ENCODE assay signal across 15 cellular contexts in the genomic region with DNA sequence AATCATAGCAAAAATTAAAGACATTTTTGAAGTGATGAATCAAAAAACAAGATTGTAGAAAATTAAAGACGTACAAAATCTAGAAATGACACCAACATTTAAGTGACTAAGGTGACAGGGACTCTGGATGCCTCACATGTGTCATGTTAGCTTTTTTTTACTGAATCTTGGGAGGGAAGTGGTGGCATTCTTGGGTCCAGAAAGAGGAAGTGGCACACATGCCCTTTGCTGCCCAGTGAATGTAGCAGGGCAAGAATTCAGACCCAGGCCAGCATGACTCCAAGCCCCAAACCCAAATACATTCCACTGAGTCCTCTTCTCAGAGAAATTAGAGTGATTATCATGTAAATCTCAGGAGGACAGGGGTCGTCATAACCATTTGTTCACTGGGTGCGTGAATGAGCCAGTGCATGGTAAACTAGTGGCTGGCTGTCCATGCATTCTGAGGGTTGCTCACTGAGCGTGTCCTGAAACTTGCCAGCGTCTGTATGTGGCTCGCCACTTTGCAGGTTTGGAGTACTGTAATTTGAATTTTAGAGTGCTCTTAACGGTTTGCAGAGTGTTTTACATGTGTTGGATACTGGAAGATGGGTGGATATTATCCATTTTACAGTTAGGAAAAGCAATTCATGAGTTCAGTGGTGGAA. TPM values are rescaled to one million over a fixed set of nuclear protein-coding genes. Genes with fewer than 3 reads are reported as not detected.
DNase-seq lines count a peak whose midpoint lies in the region; ATAC-seq, FAIRE-seq and TF ChIP-seq lines count a peak whose summit lies in the region.
"Had no signal": no experiment of that assay in that cellular context is flagged by ENCODE, and none has a peak within 500 bp of the region (broad histone marks: within the 10 kb centered on the region; RNA-seq: fewer than 3 reads in every experiment).

No MANE protein-coding gene starts in this region.

- TF ChIP-seq EP300 in HepG2 (IDR thresholded peaks at IDR 0.05; ENCODE audit: low read depth in 2 of 2, low read length in 2 of 2) (no peak), HepG2 (CRISPR knock-in tag; IDR thresholded peaks at IDR 0.05; ENCODE audit: borderline replicate concordance) (no peak)

- no peak overlapping the region for H3K4me3 ChIP-seq in endodermal cell (ENCODE audit: low read length)
- no peak overlapping the region for H3K4me3 ChIP-seq in OCI-LY7 (ENCODE audit: low read depth, low read length, poor library complexity, severe bottlenecking)
- no peak overlapping the region for H3K4me3 ChIP-seq in HepG2 (replicated peaks in 1 of 3; ENCODE audit: insufficient read depth in 1 of 3, low read depth in 2 of 3, low read length in 3 of 3)
- H3K4me3 ChIP-seq: ovary had no signal

- TF ChIP-seq POLR2A in HepG2 (IDR thresholded peaks at IDR 0.05; ENCODE audit: insufficient read depth in 1 of 2, low read depth in 2 of 2, low read length in 2 of 2): no peak

- H3K36me3 ChIP-seq in endodermal cell (ENCODE audit: control insufficient read depth, insufficient read depth, low read length): peaks cover 66% of the 10 kb centered on the region
- peaks cover 51% of the 10 kb centered on the region for H3K36me3 ChIP-seq in OCI-LY7 (ENCODE audit: insufficient read depth, low read length)
- peaks cover 16 to 35% of the 10 kb centered on the region in 2 experiments for H3K36me3 ChIP-seq in HepG2 (replicated peaks in 1 of 2; ENCODE audit: control insufficient read depth in 1 of 2, insufficient read depth in 2 of 2, low read length in 2 of 2)
- H3K36me3 ChIP-seq: ovary had no signal

- ATAC-seq in left ventricle myocardium superior (peak; percentile 15), HepG2 (no peak)
- ATAC-seq: activated CD8-positive, alpha-beta T cell treated with anti-CD3 and anti-CD28 coated beads for 36 hours had no signal

- H3K4me1 ChIP-seq in endodermal cell (ENCODE audit: control insufficient read depth, insufficient read depth, low read length) (no peaks in the 10 kb centered on the region), OCI-LY7 (ENCODE audit: insufficient read depth, low read length, poor library complexity, severe bottlenecking) (peaks cover 6% of the 10 kb centered on the region), HepG2 (ENCODE audit: insufficient read depth, low read length) (peaks cover 23% of the 10 kb centered on the region)

- H3K27me3 Mint-ChIP-seq in brain (peaks cover 3% of the 10 kb centered on the region), endodermal cell (ENCODE audit: insufficient read depth) (no peaks in the 10 kb centered on the region), Calu3 (ENCODE audit: unreplicated experiment) (no peaks in the 10 kb centered on the region)
- H3K27me3 Mint-ChIP-seq: activated CD8-positive, alpha-beta T cell treated with anti-CD3 and anti-CD28 coated beads for 36 hours; central memory CD8-positive, alpha-beta T cell had no signal

- no peaks in the 10 kb centered on the region for H3K79me2 ChIP-seq in OCI-LY7 (ENCODE audit: insufficient read depth, low read depth, low read length)
- H3K79me2 ChIP-seq in HepG2 (ENCODE audit: insufficient read depth, low read length): peaks cover 8% of the 10 kb centered on the region

- H3K36me3 Mint-ChIP-seq in brain (peaks cover 71% of the 10 kb centered on the region), endodermal cell (ENCODE audit: low read depth) (peaks cover 45% of the 10 kb centered on the region), Calu3 (ENCODE audit: insufficient read depth, unreplicated experiment) (peaks cover 9% of the 10 kb centered on the region)

- H3K9me2 ChIP-seq in OCI-LY7 (ENCODE audit: insufficient read depth, low read length): no peaks in the 10 kb centered on the region

- H3K4me2 ChIP-seq in OCI-LY7 (ENCODE audit: low read length) (no peak overlapping the region), HepG2 (ENCODE audit: low read depth, low read length) (no peak overlapping the region)

- in situ Hi-C loops in HepG2 (cut with HindIII; ENCODE audit: extremely low pct_ligation_motif_present, low pct_unique_long_range_greater_than_20kb): no loop called here

- H3K9me3 Mint-ChIP-seq in brain (peaks cover 0 to 29% (median 6%) of the 10 kb centered on the region in 5 experiments), endodermal cell (peaks cover 6% of the 10 kb centered on the region), Calu3 (ENCODE audit: low read depth, unreplicated experiment) (no peaks in the 10 kb centered on the region)
- H3K9me3 Mint-ChIP-seq: central memory CD8-positive, alpha-beta T cell had no signal

- TF ChIP-seq CTCF in brain (conservative IDR thresholded peaks at IDR 0.05) (no peak), endodermal cell (conservative IDR thresholded peaks at IDR 0.05) (no peak), OCI-LY7 (conservative IDR thresholded peaks at IDR 0.05; ENCODE audit: low read length) (no peak), HepG2 (CRISPR knock-in tag; IDR thresholded peaks at IDR 0.05) (no peak), Calu3 (IDR thresholded peaks at IDR 0.05; ENCODE audit: unreplicated experiment) (no peak)

- H3K9ac ChIP-seq in endodermal cell (ENCODE audit: extremely low read depth, low read length, poor library complexity, severe bottlenecking) (no peak overlapping the region), HepG2 (ENCODE audit: insufficient read depth, low read depth, low read length) (no peak overlapping the region)

- H3K27me3 ChIP-seq in endodermal cell (ENCODE audit: control insufficient read depth, insufficient read depth, low read length, poor library complexity, severe bottlenecking) (no peaks in the 10 kb centered on the region), HepG2 (ENCODE audit: control insufficient read depth in 1 of 2, insufficient read depth in 2 of 2, low read length in 2 of 2) (no peaks in the 10 kb centered on the region)
- H3K27me3 ChIP-seq: ovary had no signal

- H2AFZ ChIP-seq in OCI-LY7 (ENCODE audit: low read length): no peak overlapping the region
- no peak overlapping the region for H2AFZ ChIP-seq in HepG2 (ENCODE audit: low read length)

- FAIRE-seq in HepG2 (lab: Jason Lieb, UNC): no peak

- H3K27ac ChIP-seq in endodermal cell (ENCODE audit: low read depth, low read length) (no peak overlapping the region), OCI-LY7 (ENCODE audit: low read depth, low read length, poor library complexity, severe bottlenecking) (no peak overlapping the region), HepG2 (ENCODE audit: extremely low read length, insufficient read depth, low read length) (no peak overlapping the region)
- H3K27ac ChIP-seq: ovary had no signal

- H3K4me3 Mint-ChIP-seq in brain (no peak overlapping the region), endodermal cell (no peak overlapping the region), Calu3 (ENCODE audit: low read depth, unreplicated experiment) (no peak overlapping the region)
- H3K4me3 Mint-ChIP-seq: activated CD8-positive, alpha-beta T cell treated with anti-CD3 and anti-CD28 coated beads for 36 hours; central memory CD8-positive, alpha-beta T cell had no signal

- POLR2A ChIA-PET in OCI-LY7 (lab: Charles Lee) (interaction anchor here (0.8 kb wide), 1 partner anchor 19 kb away, joined by 3 read pairs; no protein-coding TSS in a partner anchor), HepG2 (lab: Yijun Ruan, JAX) (no interaction called here)

- intact Hi-C loops in left ventricle myocardium superior (cut with micrococcal nuclease) (no loop called here), cardiac septum (cut with DNase I) (no loop called here), OCI-LY7 (cut with micrococcal nuclease; ENCODE audit: unreplicated experiment) (no loop called here), HepG2 (cut with micrococcal nuclease; ENCODE audit: unreplicated experiment) (no loop called here), Calu3 (cut with micrococcal nuclease; ENCODE audit: unreplicated experiment) (loop anchor here (10.0 kb wide), 1 partner anchor 69 kb away; a partner anchor contains a TSS)

- H3K27ac Mint-ChIP-seq in brain: peak overlapping the region in 3 of 5 experiments; percentile 11 to 46 (median 11)
- H3K27ac Mint-ChIP-seq in endodermal cell: no peak overlapping the region
- H3K27ac Mint-ChIP-seq in Calu3 (ENCODE audit: unreplicated experiment): no peak overlapping the region

- 82 to 92% methylated on average over 7 of the region's 7 CpGs for WGBS in endodermal cell (ENCODE audit: insufficient coverage in 1 of 2, insufficient read length in 1 of 2), 2 experiments
- 97% methylated on average over 6 of the region's 7 CpGs for WGBS in HepG2 (ENCODE audit: low lambda C conversion rate)

- DNase-seq in left ventricle myocardium superior (no peak), cardiac septum (ENCODE audit: low spot score) (no peak), NCI-H1105 treated with DMSO at 0.1 percent for 48 hours (lab: John Stamatoyannopoulos, UW) (peak; percentile 21), endodermal cell (no peak), OCI-LY7 (ENCODE audit: low spot score) (no peak), HepG2 (ENCODE audit: low spot score) (no peak), Calu3 (no peak)
- DNase-seq: activated CD8-positive, alpha-beta T cell treated with anti-CD3 and anti-CD28 coated beads for 36 hours; activated naive CD4-positive, alpha-beta T cell; IMR-90; mammary epithelial cell; ovary; T1000 had no signal

- H3K9me3 ChIP-seq in endodermal cell (ENCODE audit: control insufficient read depth, low read length) (peaks cover 23% of the 10 kb centered on the region), OCI-LY7 (ENCODE audit: low read length) (no peaks in the 10 kb centered on the region), HepG2 (ENCODE audit: low read length) (peaks cover 20% of the 10 kb centered on the region; the same call in 1 of the 2 replicates)
- H3K9me3 ChIP-seq: ovary had no signal

- H4K20me1 ChIP-seq in OCI-LY7 (ENCODE audit: insufficient read depth, low read length): no peaks in the 10 kb centered on the region
- H4K20me1 ChIP-seq in HepG2 (ENCODE audit: insufficient read depth, low read length): no peaks in the 10 kb centered on the region

- no peak for TF ChIP-seq RAD21 in HepG2 (CRISPR knock-in tag; IDR thresholded peaks at IDR 0.05)

- CTCF ChIA-PET in OCI-LY7 (lab: Charles Lee; ENCODE audit: unreplicated experiment): interaction anchor here (0.6 kb wide), 1 partner anchor 19 kb away, joined by 3 read pairs; no protein-coding TSS in a partner anchor
- CTCF ChIA-PET in HepG2 (lab: Yijun Ruan, JAX; ENCODE audit: low intra/inter-chr PET ratio, low total read pairs): no interaction called here
- CTCF ChIA-PET in Calu3 (lab: Charles Lee): no interaction called here

- peaks cover 26% of the 10 kb centered on the region for H3K4me1 Mint-ChIP-seq in brain
- peaks cover 13% of the 10 kb centered on the region for H3K4me1 Mint-ChIP-seq in endodermal cell
- H3K4me1 Mint-ChIP-seq in Calu3 (ENCODE audit: low read depth, unreplicated experiment): peaks cover 13% of the 10 kb centered on the region

- BruUV-seq in OCI-LY7 (replicated peaks; lab: Mats Ljungman, UMichigan) (no TSS peak), HepG2 (replicated peaks; lab: Mats Ljungman, UMichigan) (no TSS peak), Calu3 (replicated peaks; lab: Mats Ljungman, UMichigan) (no TSS peak)

RNA-seq across cellular contexts. Expression of a gene that starts 55.4 kb away (rescaled TPM):
- total RNA-seq in left ventricle myocardium superior (40.4 TPM), cardiac septum (30.8 TPM), endodermal cell (10 to 100 TPM; 42.3 to 43.5 TPM), OCI-LY7 (2022) (44.1 and 50.4 TPM in 2 replicates), HepG2 (2016; rRNA removed; fragmentation: Illumina TruSeq; extraction: Trizol) (46.5 and 53.3 TPM in 2 replicates), Calu3 (2022) (26.1 and 26.4 TPM in 2 replicates)
- polyA plus RNA-seq in brain (ENCODE audit: insufficient read depth, low read depth, low replicate concordance) (56.0 TPM), HepG2 (2011; rRNA removed) (29.5 and 31.8 TPM in 2 replicates)
- polyA plus RNA-seq in endodermal cell (2013, experiment 1 of 2): 40.4 TPM
- polyA plus RNA-seq in endodermal cell (2013, experiment 2 of 2): 42.0 TPM
- total RNA-seq in OCI-LY7 (2014; rRNA removed; shearing (Covaris generic)): 35.6 and 38.4 TPM in 2 replicates
- 65.4 and 73.2 TPM in 2 replicates for total RNA-seq in HepG2 (2016; cell fraction: cytosol; rRNA removed; fragmentation: Illumina TruSeq; extraction: Trizol; ENCODE audit: low read depth)
- total RNA-seq in HepG2 (2016; cell fraction: insoluble cytoplasmic fraction; rRNA removed; fragmentation: Illumina TruSeq; extraction: Trizol): 45.9 and 47.6 TPM in 2 replicates
- total RNA-seq in HepG2 (2016; cell fraction: membrane; rRNA removed; fragmentation: Illumina TruSeq; extraction: Trizol): 39.0 and 41.3 TPM in 2 replicates
- 38.2 and 42.5 TPM in 2 replicates for total RNA-seq in HepG2 (2016; cell fraction: nucleus; rRNA removed; fragmentation: Illumina TruSeq; extraction: Trizol)
- polyA plus RNA-seq in HepG2 (2011; cell fraction: cytosol; rRNA removed): 29.0 and 31.7 TPM in 2 replicates
- polyA plus RNA-seq in HepG2 (2011; cell fraction: nucleus; rRNA removed): 29.6 and 30.6 TPM in 2 replicates
- 31.1 and 34.7 TPM in 2 replicates for polyA plus RNA-seq in HepG2 (2012)
- polyA plus RNA-seq in HepG2 (2016; cell fraction: cytosol; fragmentation: Illumina TruSeq; extraction: Trizol; ENCODE audit: low read depth): 5.0 TPM in 2 replicates
- 34.0 and 38.1 TPM in 2 replicates for polyA plus RNA-seq in HepG2 (2016; cell fraction: insoluble cytoplasmic fraction; fragmentation: Illumina TruSeq; extraction: Trizol; ENCODE audit: low read depth)
- polyA plus RNA-seq in HepG2 (2016; cell fraction: membrane; fragmentation: Illumina TruSeq; extraction: Trizol; ENCODE audit: low read depth): 15.8 and 17.3 TPM in 2 replicates
- polyA plus RNA-seq in HepG2 (2016; cell fraction: nucleus; fragmentation: Illumina TruSeq; extraction: Trizol; ENCODE audit: insufficient read depth, low read depth): 42.2 and 45.1 TPM in 2 replicates
- polyA minus RNA-seq in HepG2 (2011; rRNA and poly(A)+ RNA removed; ENCODE audit: low replicate concordance): 34.1 and 63.3 TPM in 2 replicates
- polyA minus RNA-seq in HepG2 (2011; cell fraction: cytosol; rRNA and poly(A)+ RNA removed): 21.7 and 28.5 TPM in 2 replicates
- polyA minus RNA-seq in HepG2 (2011; cell fraction: nucleus; rRNA and poly(A)+ RNA removed): 25.8 and 31.3 TPM in 2 replicates

Comparison
In these comparisons a context has a peak if more than half of its experiments do, and no peak if none do; other contexts are left out.
1. H3K27ac Mint-ChIP-seq: peak in brain (3 of 5); none in endodermal cell (single experiment) and Calu3 (single experiment).